Comparison of ENCODE assay signal across 26 cellular contexts in the genomic region with DNA sequence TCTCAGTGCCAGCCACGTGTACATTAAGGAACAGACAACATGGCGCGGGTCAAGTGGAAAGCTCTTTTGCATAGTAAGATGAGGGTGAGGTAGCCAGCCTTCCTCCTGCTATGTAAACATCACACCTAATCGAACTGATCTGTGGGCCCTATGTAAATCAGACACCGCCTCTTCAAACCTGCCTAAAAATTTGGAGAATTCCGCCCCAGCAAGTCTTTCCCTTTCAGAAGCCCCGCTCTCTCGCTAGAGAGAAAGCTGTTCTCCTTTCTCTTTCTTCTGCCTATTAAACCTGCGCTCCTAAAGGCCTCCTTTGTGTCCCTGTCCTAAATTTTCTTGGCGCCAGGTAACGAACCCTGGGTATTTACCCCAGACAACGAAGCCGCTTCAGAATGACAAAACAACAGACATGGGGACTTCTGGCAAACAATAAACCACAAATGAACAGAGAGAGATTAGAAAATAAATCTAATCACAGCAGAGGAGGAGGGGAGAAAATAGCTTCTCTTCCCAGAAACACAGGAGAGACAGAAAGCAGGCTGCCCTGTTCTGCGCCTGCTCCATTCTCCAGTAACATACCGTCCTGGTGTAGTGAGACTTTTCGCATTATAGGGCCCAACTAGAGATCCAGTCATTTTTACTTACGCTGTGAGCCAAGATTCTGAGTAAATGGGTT. TPM values are rescaled to one million over a fixed set of nuclear protein-coding genes. Genes with fewer than 3 reads are reported as not detected.
DNase-seq lines count a peak whose midpoint lies in the region; ATAC-seq and TF ChIP-seq lines count a peak whose summit lies in the region.
"Had no signal": no experiment of that assay in that cellular context is flagged by ENCODE, and none has a peak within 500 bp of the region (broad histone marks: within the 10 kb centered on the region; RNA-seq: fewer than 3 reads in every experiment).

No MANE protein-coding gene starts in this region.

- no peak for ATAC-seq in HG03139 (IDR thresholded peaks at IDR 0.05; ENCODE audit: unreplicated experiment)
- no peak for ATAC-seq in esophagus mucosa
- no peak for ATAC-seq in GM19395 (IDR thresholded peaks at IDR 0.05; ENCODE audit: unreplicated experiment)
- ATAC-seq: PC-3, psoas muscle had no signal

- no peaks in the 10 kb centered on the region for H4K20me1 ChIP-seq in mammary epithelial cell (ENCODE audit: insufficient read depth, low read length)

- H3K4me1 ChIP-seq in breast epithelium (no peaks in the 10 kb centered on the region), mammary epithelial cell (ENCODE audit: insufficient read depth, low read length) (peaks cover 27% of the 10 kb centered on the region)
- H3K4me1 ChIP-seq: psoas muscle, SJCRH30 had no signal

- DNase-seq in breast epithelium (ENCODE audit: low spot score in 2 of 2) (no peak), mammary epithelial cell (no peak), chondrocyte (ENCODE audit: low spot score) (no peak), mesothelial cell of epicardium (ENCODE audit: low spot score in 2 of 2, unreplicated experiment in 2 of 2) (no peak), amygdala (lab: John Stamatoyannopoulos, UW) (no peak)
- DNase-seq: activated CD4-positive, alpha-beta T cell treated with anti-CD3 and anti-CD28 coated beads, Interleukin-2, amount 50 U/mL, for 48 hours; caudate nucleus; DMS79; foreskin melanocyte; H7; left cardiac atrium; midbrain; NCI-H1436 treated with DMSO at 0.1 percent for 48 hours; NCI-H748 treated with DMSO at 0.1 percent for 48 hours; PC-3; psoas muscle; SJCRH30; stimulated activated CD4-positive, alpha-beta T cell treated with anti-CD3 and anti-CD28 coated beads, Interleukin-2, amount 100 ng/mL, for 48 hours; stimulated activated naive CD4-positive, alpha-beta T cell treated with Interleukin-2 at 50 U/mL for 16 hours; thyroid gland had no signal

- H3K4me3 ChIP-seq in breast epithelium: no peak overlapping the region
- H3K4me3 ChIP-seq in mammary epithelial cell (replicated peaks in 1 of 3; ENCODE audit: insufficient read depth in 1 of 3, low read depth in 2 of 3, low read length in 3 of 3): no peak overlapping the region
- H3K4me3 ChIP-seq: psoas muscle, SJCRH30, skin epidermis, thyroid gland had no signal

- dilution Hi-C loops in mammary epithelial cell (cut with HindIII; ENCODE audit: low sequenced_read_pairs): no loop called here

- H3K9me3 ChIP-seq in breast epithelium (no peaks in the 10 kb centered on the region), mammary epithelial cell (replicated peaks; ENCODE audit: insufficient read depth, low read length) (no peaks in the 10 kb centered on the region)
- H3K9me3 ChIP-seq: thyroid gland had no signal

- CTCF ChIA-PET in mammary epithelial cell (lab: Charles Lee; ENCODE audit: low non-redundant PET): interaction anchor here (0.6 kb wide), 1 partner anchor 8 kb away, joined by 3 read pairs; no protein-coding TSS in a partner anchor

- BruUV-seq in mammary epithelial cell (replicated peaks; lab: Mats Ljungman, UMichigan): no TSS peak

- H3K4me2 ChIP-seq in mammary epithelial cell (ENCODE audit: insufficient read depth, low read depth, low read length): no peak overlapping the region

- intact Hi-C loops in breast epithelium (cut with DNase I; ENCODE audit: low total_unique reads) (no loop called here), mammary epithelial cell (cut with micrococcal nuclease) (no loop called here)

- peaks cover 42% of the 10 kb centered on the region for H3K4me1 Mint-ChIP-seq in chondrocyte (ENCODE audit: low read depth)
- peaks cover 55% of the 10 kb centered on the region for H3K4me1 Mint-ChIP-seq in mesothelial cell of epicardium

- H3K4me3 Mint-ChIP-seq in chondrocyte (ENCODE audit: unreplicated experiment) (no peak overlapping the region), mesothelial cell of epicardium (no peak overlapping the region)

- H3K36me3 Mint-ChIP-seq in chondrocyte (ENCODE audit: low read depth) (peaks cover 2% of the 10 kb centered on the region), mesothelial cell of epicardium (peaks cover 19% of the 10 kb centered on the region)

- 95% methylated on average over 17 of the region's 17 CpGs for WGBS in mammary epithelial cell (ENCODE audit: low coverage, missing lambda C conversion rate)

- no peaks in the 10 kb centered on the region for H3K27me3 Mint-ChIP-seq in chondrocyte (ENCODE audit: low read depth)
- no peaks in the 10 kb centered on the region for H3K27me3 Mint-ChIP-seq in mesothelial cell of epicardium (ENCODE audit: low read depth)

- H3K9ac ChIP-seq in mammary epithelial cell (ENCODE audit: insufficient read depth, low read length): no peak overlapping the region

- H3K27ac ChIP-seq in breast epithelium (peak overlapping the region; percentile 13 to 67), mammary epithelial cell (ENCODE audit: insufficient read depth, low read depth, low read length) (no peak overlapping the region)
- H3K27ac ChIP-seq: 22Rv1, SJCRH30 had no signal

- in situ Hi-C loops in mammary epithelial cell (cut with MboI; ENCODE audit: low sequenced_read_pairs in 2 of 2): loop anchor here in 1 of 2 donors (10.0 kb wide), 1 partner anchor 123 kb away; no protein-coding TSS in a partner anchor

- H3K9me3 Mint-ChIP-seq in chondrocyte (ENCODE audit: low read depth) (peaks cover 15% of the 10 kb centered on the region), mesothelial cell of epicardium (peaks cover 24% of the 10 kb centered on the region)

- TF ChIP-seq CTCF in breast epithelium (IDR thresholded peaks at IDR 0.05): no peak
- no peak for TF ChIP-seq CTCF in mammary epithelial cell (conservative IDR thresholded peaks at IDR 0.05 in 1 of 2, IDR thresholded peaks at IDR 0.05 in 1 of 2; ENCODE audit: extremely low read depth in 1 of 2, insufficient read depth in 1 of 2, low read depth in 1 of 2, low read length in 2 of 2)
- TF ChIP-seq CTCF in chondrocyte (IDR thresholded peaks at IDR 0.05): no peak
- no peak for TF ChIP-seq CTCF in mesothelial cell of epicardium (IDR thresholded peaks at IDR 0.05; ENCODE audit: unreplicated experiment)

- H3K27me3 ChIP-seq in breast epithelium: no peaks in the 10 kb centered on the region
- no peaks in the 10 kb centered on the region for H3K27me3 ChIP-seq in mammary epithelial cell (ENCODE audit: insufficient read depth, low read length)
- H3K27me3 ChIP-seq: SJCRH30, thyroid gland had no signal

- TF ChIP-seq POLR2A in breast epithelium (IDR thresholded peaks at IDR 0.05): no peak

- H3K27ac Mint-ChIP-seq in chondrocyte (ENCODE audit: unreplicated experiment): peak overlapping the region; percentile 51
- peak overlapping the region; percentile 95 for H3K27ac Mint-ChIP-seq in mesothelial cell of epicardium

- H2AFZ ChIP-seq in mammary epithelial cell (ENCODE audit: low read depth, low read length): no peak overlapping the region

- H3K36me3 ChIP-seq in breast epithelium (no peaks in the 10 kb centered on the region), mammary epithelial cell (ENCODE audit: insufficient read depth, low read length) (no peaks in the 10 kb centered on the region)
- H3K36me3 ChIP-seq: SJCRH30, thyroid gland had no signal

- no peaks in the 10 kb centered on the region for H3K79me2 ChIP-seq in mammary epithelial cell (ENCODE audit: insufficient read depth, low read length)

RNA-seq across cellular contexts. Expression of gene CYP1B1, which starts 31.9 kb away (rescaled TPM):
- total RNA-seq in breast epithelium (100 to 1,000 TPM in 1 of 3 donors, 10 to 100 TPM in 2; 32.9 to 166 (median 39.0) TPM), mammary epithelial cell (100 to 1,000 TPM in 1 of 2 donors, 10 to 100 TPM in 1; 13.8 to 317 TPM), chondrocyte (60.6 to 135 TPM (median 133 TPM) in 3 replicates), mesothelial cell of epicardium (50.4 to 55.6 TPM (median 54.5 TPM) in 3 replicates), esophagus mucosa (2.0 TPM)
- polyA plus RNA-seq in mammary epithelial cell: 4.1 TPM
- 7.2 TPM for polyA minus RNA-seq in mammary epithelial cell
- total RNA-seq: SJCRH30 had no signal
- polyA plus RNA-seq: neural cell had no signal
